In genomic region chr6:143579703-143580102, GRCh38 we compare ENCODE assay signal across 12 cellular contexts.
DNase-seq lines count a peak whose midpoint lies in the region; ATAC-seq and TF ChIP-seq lines count a peak whose summit lies in the region.
"Had no signal": no experiment of that assay in that cellular context is flagged by ENCODE, and none has a peak within 500 bp of the region (broad histone marks: within the 10 kb centered on the region; RNA-seq: fewer than 3 reads in every experiment).

No MANE protein-coding gene starts in this region.

- H3K27ac Mint-ChIP-seq in central memory CD8-positive, alpha-beta T cell (ENCODE audit: low read depth), result peak overlapping the region; percentile 77
- H3K27ac Mint-ChIP-seq: WTC11 had no signal

- no peaks in the 10 kb centered on the region for H3K9me3 Mint-ChIP-seq in central memory CD8-positive, alpha-beta T cell

- H3K27me3 ChIP-seq in right atrium auricular region (no peaks in the 10 kb centered on the region), thoracic aorta (replicated peaks; ENCODE audit: insufficient read depth) (no peaks in the 10 kb centered on the region), ovary (no peaks in the 10 kb centered on the region)

- H3K36me3 ChIP-seq in right atrium auricular region, result no peaks in the 10 kb centered on the region
- H3K36me3 ChIP-seq in thoracic aorta, result no peaks in the 10 kb centered on the region
- H3K36me3 ChIP-seq in ovary, result no peaks in the 10 kb centered on the region

- H3K36me3 Mint-ChIP-seq in central memory CD8-positive, alpha-beta T cell (ENCODE audit: insufficient read depth), result peaks cover 11% of the 10 kb centered on the region

- no peaks in the 10 kb centered on the region for H3K4me1 ChIP-seq in right atrium auricular region
- peaks cover 9 to 26% of the 10 kb centered on the region in 2 donors for H3K4me1 ChIP-seq in thoracic aorta (ENCODE audit: control insufficient read depth in 1 of 2, low read depth in 2 of 2)
- H3K4me1 ChIP-seq in ovary (ENCODE audit: insufficient read depth), result no peaks in the 10 kb centered on the region

- WGBS in ovary, 3 donors, result 44 to 56% (median 53%) methylated on average over 8 of the region's 8 CpGs

- no peaks in the 10 kb centered on the region for H3K9me3 ChIP-seq in right atrium auricular region
- H3K9me3 ChIP-seq in thoracic aorta, result no peaks in the 10 kb centered on the region
- H3K9me3 ChIP-seq in ovary, result no peaks in the 10 kb centered on the region

- TF ChIP-seq EP300 in ovary (IDR thresholded peaks at IDR 0.05), result no peak

- TF ChIP-seq CTCF in right atrium auricular region (IDR thresholded peaks at IDR 0.05), result no peak
- TF ChIP-seq CTCF in thoracic aorta (IDR thresholded peaks at IDR 0.05), result no peak
- no peak for TF ChIP-seq CTCF in ovary (IDR thresholded peaks at IDR 0.05)

- H3K4me3 ChIP-seq in right atrium auricular region (no peak overlapping the region), thoracic aorta (no peak overlapping the region), ovary (no peak overlapping the region)

- H3K4me1 Mint-ChIP-seq in central memory CD8-positive, alpha-beta T cell, result peaks cover 51% of the 10 kb centered on the region

- TF ChIP-seq POLR2A in ovary (IDR thresholded peaks at IDR 0.05), result no peak

- H3K4me3 Mint-ChIP-seq in central memory CD8-positive, alpha-beta T cell, result no peak overlapping the region
- H3K4me3 Mint-ChIP-seq: WTC11 had no signal

- ATAC-seq in central memory CD8-positive, alpha-beta T cell (replicated peaks; ENCODE audit: extremely low read depth, poor library complexity, severe bottlenecking), result no peak
- ATAC-seq in thoracic aorta (ENCODE audit: insufficient number of reproducible peaks, low FRiP score, low read depth), result peak; percentile 73
- no peak for ATAC-seq in HG02759 (IDR thresholded peaks at IDR 0.05; ENCODE audit: unreplicated experiment)
- ATAC-seq: HepG2, WTC11 had no signal

- DNase-seq in HT1080 (ENCODE audit: low read depth) (peak; percentile 77), right atrium auricular region (ENCODE audit: low spot score) (peak; percentile 68), thoracic aorta (ENCODE audit: low spot score) (peak; percentile 49), ovary (no peak), NCI-H146 treated with DMSO at 0.1 percent for 48 hours (lab: John Stamatoyannopoulos, UW; ENCODE audit: unreplicated experiment) (no peak), NCI-H1694 (lab: John Stamatoyannopoulos, UW) (no peak)
- DNase-seq in central memory CD8-positive, alpha-beta T cell (ENCODE audit: low spot score in 2 of 2), result no peak
- DNase-seq: activated T-cell treated with anti-CD3 and anti-CD28 coated beads, Interleukin-2, amount 50 U/mL, for 48 hours; central memory CD4-positive, alpha-beta T cell had no signal

- H3K27ac ChIP-seq in right atrium auricular region, result no peak overlapping the region
- peak overlapping the region in 1 of 2 donors; percentile 47 for H3K27ac ChIP-seq in thoracic aorta
- H3K27ac ChIP-seq in ovary, result no peak overlapping the region

- intact Hi-C loops in ovary (cut with DNase I), result loop anchor here in 1 of 4 donors (5.0 to 10.0 kb wide), 2 partner anchors 265 to 433 kb away; partner anchors contain the start of gene LTV1

- H3K27me3 Mint-ChIP-seq in central memory CD8-positive, alpha-beta T cell, result no peaks in the 10 kb centered on the region

Comparison
In these comparisons a context has a peak if more than half of its experiments do, and no peak if none do; other contexts are left out.
1. DNase-seq: peak in HT1080 (single experiment), right atrium auricular region (single experiment) and thoracic aorta (single experiment); none in central memory CD8-positive, alpha-beta T cell (0 of 2), ovary (0 of 5), NCI-H146 treated with DMSO at 0.1 percent for 48 hours (single experiment) and NCI-H1694 (single experiment).